8 cellular contexts compared by ENCODE assay signal in genomic region chr2:119702203-119702917, GRCh38. TPM values are rescaled to one million over a fixed set of nuclear protein-coding genes. Genes with fewer than 3 reads are reported as not detected.
"Had no signal": no experiment of that assay in that cellular context is flagged by ENCODE, and none has a peak within 500 bp of the region (broad histone marks: within the 10 kb centered on the region; RNA-seq: fewer than 3 reads in every experiment).

No MANE protein-coding gene starts in this region.

- H3K4me1 ChIP-seq: ascending aorta, tibial nerve, uterus had no signal

- H3K79me2 ChIP-seq: hepatocyte had no signal

- H3K4me3 ChIP-seq: ascending aorta, hepatocyte, tibial nerve, uterus had no signal

- H3K9me3 ChIP-seq: ascending aorta, uterus had no signal

- H3K27me3 Mint-ChIP-seq: activated naive CD4-positive, alpha-beta T cell treated with anti-CD3 and anti-CD28 coated beads, Interleukin-2, amount 50 U/mL, for 24 hours had no signal

- H3K27ac ChIP-seq: ascending aorta, epithelial cell of prostate, hepatocyte, tibial nerve, uterus had no signal

- H3K4me2 ChIP-seq: hepatocyte had no signal

- H3K27me3 ChIP-seq: ascending aorta, hepatocyte, tibial nerve, uterus had no signal

- H3K36me3 ChIP-seq: ascending aorta, uterus had no signal

- H2AFZ ChIP-seq: hepatocyte had no signal

- H3K4me3 Mint-ChIP-seq: activated naive CD4-positive, alpha-beta T cell treated with anti-CD3 and anti-CD28 coated beads, Interleukin-2, amount 50 U/mL, for 24 hours; T-cell had no signal

- H3K27ac Mint-ChIP-seq: activated naive CD4-positive, alpha-beta T cell treated with anti-CD3 and anti-CD28 coated beads, Interleukin-2, amount 50 U/mL, for 24 hours; activated T-cell treated with anti-CD3 and anti-CD28 coated beads, Interleukin-2, amount 50 U/mL, for 72 hours; T-cell had no signal

- H3K9me3 Mint-ChIP-seq: activated naive CD4-positive, alpha-beta T cell treated with anti-CD3 and anti-CD28 coated beads, Interleukin-2, amount 50 U/mL, for 24 hours; T-cell had no signal

RNA-seq across cellular contexts. Expression of gene TMEM177, which starts 23.4 kb away (rescaled TPM):
- total RNA-seq: ascending aorta had no signal
